11 cellular contexts compared by ENCODE assay signal in genomic region chr2:190320696-190321095, GRCh38. TPM values are rescaled to one million over a fixed set of nuclear protein-coding genes. Genes with fewer than 3 reads are reported as not detected.
DNase-seq lines count a peak whose midpoint lies in the region; ATAC-seq and TF ChIP-seq lines count a peak whose summit lies in the region.
"Had no signal": no experiment of that assay in that cellular context is flagged by ENCODE, and none has a peak within 500 bp of the region (broad histone marks: within the 10 kb centered on the region; RNA-seq: fewer than 3 reads in every experiment).

No MANE protein-coding gene starts in this region.

- H3K27me3 Mint-ChIP-seq in IgD-negative memory B cell (no peaks in the 10 kb centered on the region), neural crest cell (ENCODE audit: low read depth) (peaks cover 3% of the 10 kb centered on the region)
- H3K27me3 Mint-ChIP-seq in activated naive CD8-positive, alpha-beta T cell treated with anti-CD3 and anti-CD28 coated beads, Interleukin-2, amount 10 ng/mL, durations not matched to agents 7 days and 5 days, result peaks cover 6% of the 10 kb centered on the region

- TF ChIP-seq CTCF in 22Rv1 (IDR thresholded peaks at IDR 0.05), result no peak
- no peak for TF ChIP-seq CTCF in neural crest cell (conservative IDR thresholded peaks at IDR 0.05)

- H3K9me3 Mint-ChIP-seq in IgD-negative memory B cell (no peaks in the 10 kb centered on the region), neural crest cell (no peaks in the 10 kb centered on the region)
- H3K9me3 Mint-ChIP-seq in activated naive CD8-positive, alpha-beta T cell treated with anti-CD3 and anti-CD28 coated beads, Interleukin-2, amount 10 ng/mL, durations not matched to agents 7 days and 5 days, result no peaks in the 10 kb centered on the region

- DNase-seq in activated naive CD8-positive, alpha-beta T cell treated with anti-CD3 and anti-CD28 coated beads, Interleukin-2, amount 10 ng/mL, durations not matched to agents 7 days and 5 days, result no peak
- DNase-seq in neural crest cell (ENCODE audit: low read depth, low spot score) (no peak), NCI-H1694 (lab: John Stamatoyannopoulos, UW) (no peak)
- DNase-seq: activated CD8-positive, alpha-beta memory T cell treated with anti-CD3 and anti-CD28 coated beads, Interleukin-2, amount 50 U/mL, for 4 hours; GOT3; NCI-H187 treated with DMSO at 0.1 percent for 48 hours had no signal

- H3K36me3 Mint-ChIP-seq in IgD-negative memory B cell, result peaks cover 2% of the 10 kb centered on the region
- peaks cover 5% of the 10 kb centered on the region for H3K36me3 Mint-ChIP-seq in activated naive CD8-positive, alpha-beta T cell treated with anti-CD3 and anti-CD28 coated beads, Interleukin-2, amount 10 ng/mL, durations not matched to agents 7 days and 5 days
- H3K36me3 Mint-ChIP-seq in neural crest cell (ENCODE audit: low read depth), result no peaks in the 10 kb centered on the region

- H3K4me3 Mint-ChIP-seq in IgD-negative memory B cell, result peak overlapping the region in 3 of 4 donors; percentile 93 to 100 (median 98)
- H3K4me3 Mint-ChIP-seq in activated naive CD8-positive, alpha-beta T cell treated with anti-CD3 and anti-CD28 coated beads, Interleukin-2, amount 10 ng/mL, durations not matched to agents 7 days and 5 days, result peak overlapping the region; percentile 99
- peak overlapping the region; percentile 5 for H3K4me3 Mint-ChIP-seq in neural crest cell

- ATAC-seq in activated naive CD8-positive, alpha-beta T cell treated with anti-CD3 and anti-CD28 coated beads, Interleukin-2, amount 10 ng/mL, durations not matched to agents 7 days and 5 days (ENCODE audit: low read depth), result no peak
- ATAC-seq in GM19023 (IDR thresholded peaks at IDR 0.05; ENCODE audit: unreplicated experiment), result no peak
- no peak for ATAC-seq in GM21737 (IDR thresholded peaks at IDR 0.05; ENCODE audit: unreplicated experiment)
- no peak for ATAC-seq in GM21529 (IDR thresholded peaks at IDR 0.05; ENCODE audit: unreplicated experiment)

- POLR2A ChIA-PET in activated naive CD8-positive, alpha-beta T cell treated with anti-CD3 and anti-CD28 coated beads, Interleukin-2, amount 10 ng/mL, durations not matched to agents 7 days and 5 days (lab: Charles Lee), result no interaction called here

- H3K27ac ChIP-seq in 22Rv1, result 0 out of 2 replicates have a peak overlapping the region, but pooled peaks have one; percentile 54

- H3K4me1 Mint-ChIP-seq in IgD-negative memory B cell, result peaks cover 29 to 33% (median 30%) of the 10 kb centered on the region in 3 donors
- H3K4me1 Mint-ChIP-seq in activated naive CD8-positive, alpha-beta T cell treated with anti-CD3 and anti-CD28 coated beads, Interleukin-2, amount 10 ng/mL, durations not matched to agents 7 days and 5 days, result peaks cover 23% of the 10 kb centered on the region
- H3K4me1 Mint-ChIP-seq in neural crest cell, result peaks cover 27% of the 10 kb centered on the region

- H3K27ac Mint-ChIP-seq in IgD-negative memory B cell (peak overlapping the region; percentile 36 to 99 (median 82)), neural crest cell (ENCODE audit: unreplicated experiment) (no peak overlapping the region)
- H3K27ac Mint-ChIP-seq in activated naive CD8-positive, alpha-beta T cell treated with anti-CD3 and anti-CD28 coated beads, Interleukin-2, amount 10 ng/mL, durations not matched to agents 7 days and 5 days, result peak overlapping the region; percentile 4

RNA-seq across cellular contexts. Expression of gene HIBCH, which starts 1.1 kb away (rescaled TPM):
- 22.5 TPM for polyA plus RNA-seq in IgD-negative memory B cell
- total RNA-seq in activated naive CD8-positive, alpha-beta T cell treated with anti-CD3 and anti-CD28 coated beads, Interleukin-2, amount 10 ng/mL, durations not matched to agents 7 days and 5 days, result 10 to 100 TPM; 15.6 to 17.5 TPM
- total RNA-seq in neural crest cell, result 32.6 and 33.7 TPM in 2 replicates

RNA-seq across cellular contexts. Expression of gene INPP1, which starts 22.7 kb away (rescaled TPM):
- polyA plus RNA-seq in IgD-negative memory B cell, result 2.7 TPM
- 1 to 10 TPM; 8.7 to 9.7 TPM for total RNA-seq in activated naive CD8-positive, alpha-beta T cell treated with anti-CD3 and anti-CD28 coated beads, Interleukin-2, amount 10 ng/mL, durations not matched to agents 7 days and 5 days
- total RNA-seq in neural crest cell, result 14.3 and 15.3 TPM in 2 replicates

Comparison
In these comparisons a context has a peak if more than half of its experiments do, and no peak if none do; other contexts are left out.
1. H3K4me3 Mint-ChIP-seq: peak in every context shown above with its lines; median percentile 99 in activated naive CD8-positive, alpha-beta T cell treated with anti-CD3 and anti-CD28 coated beads, Interleukin-2, amount 10 ng/mL, durations not matched to agents 7 days and 5 days; 98 in IgD-negative memory B cell; 5 in neural crest cell.